In genomic region chr16:22813946-22814325, GRCh38 we compare ENCODE assay signal across 8 cellular contexts. TPM values are rescaled to one million over a fixed set of nuclear protein-coding genes. Genes with fewer than 3 reads are reported as not detected.
DNase-seq lines count a peak whose midpoint lies in the region; ATAC-seq and TF ChIP-seq lines count a peak whose summit lies in the region.

TSS of gene HS3ST2 (plus strand) at chr16:22814162. CDS start at chr16:22814611, 449 bp downstream.

- H3K27me3 ChIP-seq in GM23338 (ENCODE audit: insufficient read depth), result peaks cover 24% of the 10 kb centered on the region

- H3K79me2 ChIP-seq in GM23338 (replicated peaks; ENCODE audit: insufficient read depth), result no peaks in the 10 kb centered on the region; the same call in 1 of the 2 replicates

- peak within 1 kb of the TSS; percentile 94 for H3K4me2 ChIP-seq in GM23338

- TF ChIP-seq CTCF in GM23338 (conservative IDR thresholded peaks at IDR 0.05; ENCODE audit: low read depth in 2 of 2), result peak; percentile 24 to 52; a peak in 3 of 4 replicates

- H3F3A ChIP-seq in GM23338 (replicated peaks; ENCODE audit: low read depth), result no peaks in the 10 kb centered on the region

- H4K20me1 ChIP-seq in GM23338 (replicated peaks; ENCODE audit: insufficient read depth), result peaks cover 3% of the 10 kb centered on the region

- in situ Hi-C loops in SK-MEL-5 (cut with HindIII; ENCODE audit: low pct_unique_long_range_greater_than_20kb, low sequenced_read_pairs), result no loop called here

- H3K27ac Mint-ChIP-seq in GM23338, result no peak within 1 kb of the TSS; the same call in 1 of the 2 replicates

- H3K4me1 ChIP-seq in GM23338 (ENCODE audit: insufficient read depth), result no peaks in the 10 kb centered on the region

- peak; percentile 90 for DNase-seq in GM23338 (ENCODE audit: low spot score)
- peak; percentile 35 for DNase-seq in SK-MEL-5 (ENCODE audit: low read depth, low spot score)
- peak; percentile 74 for DNase-seq in left cardiac atrium
- peak; percentile 78 for DNase-seq in retina
- DNase-seq in GF-D8 (lab: John Stamatoyannopoulos, UW), result no peak
- no peak for DNase-seq in RKO (ENCODE audit: low spot score)

- H3K27me3 Mint-ChIP-seq in GM23338 (ENCODE audit: insufficient read depth, low read depth, poor library complexity), result peaks cover 29% of the 10 kb centered on the region

- H3K9me3 Mint-ChIP-seq in GM23338, result no peaks in the 10 kb centered on the region

- no peak within 1 kb of the TSS for H3K27ac ChIP-seq in GM23338 (ENCODE audit: low read depth)

- peaks cover 3% of the 10 kb centered on the region for H3K4me1 Mint-ChIP-seq in GM23338

- no peaks in the 10 kb centered on the region for H3K36me3 ChIP-seq in GM23338 (ENCODE audit: insufficient read depth)

- no peaks in the 10 kb centered on the region; the same call in 2 of the 3 replicates for H3K36me3 Mint-ChIP-seq in GM23338 (ENCODE audit: low read depth)

- H3K9me2 ChIP-seq in GM23338 (ENCODE audit: insufficient read depth), result no peaks in the 10 kb centered on the region

- peak within 1 kb of the TSS; percentile 81 for H3K4me3 Mint-ChIP-seq in GM23338

- peak within 1 kb of the TSS; percentile 87 for H3K4me3 ChIP-seq in GM23338

- peak; percentile 73 for ATAC-seq in GM23338
- peak; percentile 75 to 83 for ATAC-seq in left cardiac atrium
- ATAC-seq in GM21360 (IDR thresholded peaks at IDR 0.05; ENCODE audit: unreplicated experiment), result no peak
- ATAC-seq in GM18861 (IDR thresholded peaks at IDR 0.05; ENCODE audit: unreplicated experiment), result no peak

- H2AFZ ChIP-seq in GM23338, result peak within 1 kb of the TSS; percentile 96

- intact Hi-C loops in left cardiac atrium (cut with DNase I), result no loop called here

TF ChIP-seq in GM23338, 12 proteins besides CTCF, POLR2A, EP300 and RAD21:
- peak; percentile 26 for TF ChIP-seq REST (IDR thresholded peaks at IDR 0.05; ENCODE audit: unreplicated experiment)
- no peak for TF ChIP-seq ETS1 (IDR thresholded peaks at IDR 0.05)
- peak; percentile 62 for TF ChIP-seq CREB1 (CRISPR knock-in tag; IDR thresholded peaks at IDR 0.05; ENCODE audit: low read depth)
TF ChIP-seq in GM23338: peak in this region for 2.

RNA-seq across cellular contexts. Expression of gene HS3ST2, which starts in this region (rescaled TPM):
- 2.3 and 3.2 TPM in 2 replicates for total RNA-seq in GM23338 (2014; rRNA removed; shearing (Covaris generic))
- polyA plus RNA-seq in GM23338 (2016; fragmentation: Nextera tagmentation; extraction: Ambion mirVana), result 1.4 and 2.1 TPM in 2 replicates
- not detected in 2 replicates for total RNA-seq in SK-MEL-5 (2014; rRNA removed; shearing (Covaris generic))
- polyA plus RNA-seq in SK-MEL-5 (2015; cell fraction: cytosol; rRNA removed), result not detected in 2 replicates
- not detected in 2 replicates for polyA plus RNA-seq in SK-MEL-5 (2015; cell fraction: nucleus; rRNA removed)
- total RNA-seq in left cardiac atrium, result 1 to 10 TPM in 1 of 2 donors, under 1 TPM in 1; 0.27 to 3.8 TPM

Comparison
In these comparisons a context has a peak if more than half of its experiments do, and no peak if none do; other contexts are left out.
1. Peak in DNase-seq in SK-MEL-5; RNA of the gene not detected or under 1 TPM.
2. ATAC-seq: peak in GM23338 (single experiment) and left cardiac atrium (2 of 2); none in GM21360 (single experiment) and GM18861 (single experiment).
3. DNase-seq: peak in GM23338 (single experiment), left cardiac atrium (single experiment) and retina (single experiment); none in GF-D8 (single experiment) and RKO (single experiment).